1 cellular context compared by ENCODE assay signal in the genomic region with DNA sequence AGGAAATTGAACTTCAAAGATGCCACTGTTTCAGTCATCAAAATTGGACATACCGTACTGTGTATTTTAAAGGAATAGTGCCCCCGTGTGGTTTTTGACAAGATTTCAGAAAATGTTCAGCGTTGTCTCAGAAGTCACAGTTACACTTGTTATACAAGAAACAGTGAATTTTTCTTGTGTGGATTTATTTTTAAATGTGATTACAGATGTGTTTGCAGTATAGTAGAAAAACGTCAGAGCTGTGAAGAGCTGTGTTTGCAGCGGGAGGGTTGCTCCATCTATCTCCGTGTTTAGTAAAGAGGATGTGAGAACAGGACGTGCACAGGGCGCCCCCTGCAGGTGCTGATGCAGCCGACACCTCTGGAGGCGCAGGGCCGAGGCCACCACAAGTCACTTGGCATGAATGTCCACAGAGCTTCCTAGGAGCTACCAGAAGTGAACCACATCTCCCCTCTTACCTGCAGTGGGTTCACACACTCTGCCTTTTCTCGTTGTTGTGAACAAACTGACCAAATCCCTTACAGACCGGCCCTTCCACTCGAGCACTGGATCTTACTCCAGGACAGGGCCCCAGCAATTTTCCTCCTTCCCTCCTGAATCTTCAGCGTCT.
TF ChIP-seq lines count a peak whose summit lies in the region.

No MANE protein-coding gene starts in this region.

TF ChIP-seq in HepG2, 621 proteins besides CTCF, POLR2A, EP300 and RAD21 (continued from another document and continues in another):
- TF ChIP-seq TOPORS (CRISPR knock-in tag; IDR thresholded peaks at IDR 0.05) (no peak), REL (CRISPR knock-in tag; conservative IDR thresholded peaks at IDR 0.05) (no peak), ZSCAN25 (CRISPR knock-in tag; IDR thresholded peaks at IDR 0.05) (peak; percentile 35; the same call in 1 of the 2 replicates), PCBP2 (optimal IDR thresholded peaks at IDR 0.05; ENCODE audit: low read depth, low read length, poor library complexity, severe bottlenecking) (no peak), NKX3-1 (CRISPR knock-in tag; IDR thresholded peaks at IDR 0.05) (no peak), GLI4 (CRISPR knock-in tag; IDR thresholded peaks at IDR 0.05; ENCODE audit: borderline replicate concordance) (no peak), FOXK2 (IDR thresholded peaks at IDR 0.05) (no peak), ZFAT (CRISPR knock-in tag; conservative IDR thresholded peaks at IDR 0.05) (no peak), ZNF660 (CRISPR knock-in tag; IDR thresholded peaks at IDR 0.05; ENCODE audit: borderline replicate concordance, low read depth) (no peak), ATAD3A (CRISPR knock-in tag; IDR thresholded peaks at IDR 0.05) (no peak), IRX3 (CRISPR knock-in tag; IDR thresholded peaks at IDR 0.05; ENCODE audit: borderline replicate concordance, low read depth) (no peak), SP4 (CRISPR knock-in tag; IDR thresholded peaks at IDR 0.05) (no peak), CHD4 (IDR thresholded peaks at IDR 0.05; ENCODE audit: borderline replicate concordance, low read length) (peak; percentile 68; the same call in 1 of the 2 replicates), SUZ12 (IDR thresholded peaks at IDR 0.05; ENCODE audit: low read depth, low read length) (no peak), NR2C2 (CRISPR knock-in tag; IDR thresholded peaks at IDR 0.05; ENCODE audit: borderline replicate concordance) (no peak)
- TF ChIP-seq, protein P1, sequence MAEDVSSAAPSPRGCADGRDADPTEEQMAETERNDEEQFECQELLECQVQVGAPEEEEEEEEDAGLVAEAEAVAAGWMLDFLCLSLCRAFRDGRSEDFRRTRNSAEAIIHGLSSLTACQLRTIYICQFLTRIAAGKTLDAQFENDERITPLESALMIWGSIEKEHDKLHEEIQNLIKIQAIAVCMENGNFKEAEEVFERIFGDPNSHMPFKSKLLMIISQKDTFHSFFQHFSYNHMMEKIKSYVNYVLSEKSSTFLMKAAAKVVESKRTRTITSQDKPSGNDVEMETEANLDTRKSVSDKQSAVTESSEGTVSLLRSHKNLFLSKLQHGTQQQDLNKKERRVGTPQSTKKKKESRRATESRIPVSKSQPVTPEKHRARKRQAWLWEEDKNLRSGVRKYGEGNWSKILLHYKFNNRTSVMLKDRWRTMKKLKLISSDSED (CRISPR knock-in tag; IDR thresholded peaks at IDR 0.05) = no peak
- TF ChIP-seq, protein P2, sequence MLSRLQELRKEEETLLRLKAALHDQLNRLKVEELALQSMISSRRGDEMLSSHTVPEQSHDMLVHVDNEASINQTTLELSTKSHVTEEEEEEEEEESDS (CRISPR knock-in tag; IDR thresholded peaks at IDR 0.05; ENCODE audit: borderline replicate concordance) = 0 out of 2 replicates have a peak, but pooled peaks have one; percentile 67
- TF ChIP-seq, protein P3, sequence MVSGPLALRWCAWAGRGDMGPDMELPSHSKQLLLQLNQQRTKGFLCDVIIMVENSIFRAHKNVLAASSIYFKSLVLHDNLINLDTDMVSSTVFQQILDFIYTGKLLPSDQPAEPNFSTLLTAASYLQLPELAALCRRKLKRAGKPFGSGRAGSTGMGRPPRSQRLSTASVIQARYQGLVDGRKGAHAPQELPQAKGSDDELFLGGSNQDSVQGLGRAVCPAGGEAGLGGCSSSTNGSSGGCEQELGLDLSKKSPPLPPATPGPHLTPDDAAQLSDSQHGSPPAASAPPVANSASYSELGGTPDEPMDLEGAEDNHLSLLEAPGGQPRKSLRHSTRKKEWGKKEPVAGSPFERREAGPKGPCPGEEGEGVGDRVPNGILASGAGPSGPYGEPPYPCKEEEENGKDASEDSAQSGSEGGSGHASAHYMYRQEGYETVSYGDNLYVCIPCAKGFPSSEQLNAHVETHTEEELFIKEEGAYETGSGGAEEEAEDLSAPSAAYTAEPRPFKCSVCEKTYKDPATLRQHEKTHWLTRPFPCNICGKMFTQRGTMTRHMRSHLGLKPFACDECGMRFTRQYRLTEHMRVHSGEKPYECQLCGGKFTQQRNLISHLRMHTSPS (CRISPR knock-in tag; IDR thresholded peaks at IDR 0.05; ENCODE audit: low read depth) = no peak
- TF ChIP-seq, protein P4, sequence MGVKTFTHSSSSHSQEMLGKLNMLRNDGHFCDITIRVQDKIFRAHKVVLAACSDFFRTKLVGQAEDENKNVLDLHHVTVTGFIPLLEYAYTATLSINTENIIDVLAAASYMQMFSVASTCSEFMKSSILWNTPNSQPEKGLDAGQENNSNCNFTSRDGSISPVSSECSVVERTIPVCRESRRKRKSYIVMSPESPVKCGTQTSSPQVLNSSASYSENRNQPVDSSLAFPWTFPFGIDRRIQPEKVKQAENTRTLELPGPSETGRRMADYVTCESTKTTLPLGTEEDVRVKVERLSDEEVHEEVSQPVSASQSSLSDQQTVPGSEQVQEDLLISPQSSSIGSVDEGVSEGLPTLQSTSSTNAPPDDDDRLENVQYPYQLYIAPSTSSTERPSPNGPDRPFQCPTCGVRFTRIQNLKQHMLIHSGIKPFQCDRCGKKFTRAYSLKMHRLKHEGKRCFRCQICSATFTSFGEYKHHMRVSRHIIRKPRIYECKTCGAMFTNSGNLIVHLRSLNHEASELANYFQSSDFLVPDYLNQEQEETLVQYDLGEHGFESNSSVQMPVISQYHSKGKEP (CRISPR knock-in tag; IDR thresholded peaks at IDR 0.05) = no peak
- TF ChIP-seq, protein P5, sequence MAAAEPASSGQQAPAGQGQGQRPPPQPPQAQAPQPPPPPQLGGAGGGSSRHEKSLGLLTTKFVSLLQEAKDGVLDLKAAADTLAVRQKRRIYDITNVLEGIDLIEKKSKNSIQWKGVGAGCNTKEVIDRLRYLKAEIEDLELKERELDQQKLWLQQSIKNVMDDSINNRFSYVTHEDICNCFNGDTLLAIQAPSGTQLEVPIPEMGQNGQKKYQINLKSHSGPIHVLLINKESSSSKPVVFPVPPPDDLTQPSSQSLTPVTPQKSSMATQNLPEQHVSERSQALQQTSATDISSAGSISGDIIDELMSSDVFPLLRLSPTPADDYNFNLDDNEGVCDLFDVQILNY (CRISPR knock-in tag; conservative IDR thresholded peaks at IDR 0.05) = no peak
- TF ChIP-seq, protein P6, sequence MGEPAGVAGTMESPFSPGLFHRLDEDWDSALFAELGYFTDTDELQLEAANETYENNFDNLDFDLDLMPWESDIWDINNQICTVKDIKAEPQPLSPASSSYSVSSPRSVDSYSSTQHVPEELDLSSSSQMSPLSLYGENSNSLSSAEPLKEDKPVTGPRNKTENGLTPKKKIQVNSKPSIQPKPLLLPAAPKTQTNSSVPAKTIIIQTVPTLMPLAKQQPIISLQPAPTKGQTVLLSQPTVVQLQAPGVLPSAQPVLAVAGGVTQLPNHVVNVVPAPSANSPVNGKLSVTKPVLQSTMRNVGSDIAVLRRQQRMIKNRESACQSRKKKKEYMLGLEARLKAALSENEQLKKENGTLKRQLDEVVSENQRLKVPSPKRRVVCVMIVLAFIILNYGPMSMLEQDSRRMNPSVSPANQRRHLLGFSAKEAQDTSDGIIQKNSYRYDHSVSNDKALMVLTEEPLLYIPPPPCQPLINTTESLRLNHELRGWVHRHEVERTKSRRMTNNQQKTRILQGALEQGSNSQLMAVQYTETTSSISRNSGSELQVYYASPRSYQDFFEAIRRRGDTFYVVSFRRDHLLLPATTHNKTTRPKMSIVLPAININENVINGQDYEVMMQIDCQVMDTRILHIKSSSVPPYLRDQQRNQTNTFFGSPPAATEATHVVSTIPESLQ (CRISPR knock-in tag; conservative IDR thresholded peaks at IDR 0.05) = no peak
- TF ChIP-seq, protein P7, sequence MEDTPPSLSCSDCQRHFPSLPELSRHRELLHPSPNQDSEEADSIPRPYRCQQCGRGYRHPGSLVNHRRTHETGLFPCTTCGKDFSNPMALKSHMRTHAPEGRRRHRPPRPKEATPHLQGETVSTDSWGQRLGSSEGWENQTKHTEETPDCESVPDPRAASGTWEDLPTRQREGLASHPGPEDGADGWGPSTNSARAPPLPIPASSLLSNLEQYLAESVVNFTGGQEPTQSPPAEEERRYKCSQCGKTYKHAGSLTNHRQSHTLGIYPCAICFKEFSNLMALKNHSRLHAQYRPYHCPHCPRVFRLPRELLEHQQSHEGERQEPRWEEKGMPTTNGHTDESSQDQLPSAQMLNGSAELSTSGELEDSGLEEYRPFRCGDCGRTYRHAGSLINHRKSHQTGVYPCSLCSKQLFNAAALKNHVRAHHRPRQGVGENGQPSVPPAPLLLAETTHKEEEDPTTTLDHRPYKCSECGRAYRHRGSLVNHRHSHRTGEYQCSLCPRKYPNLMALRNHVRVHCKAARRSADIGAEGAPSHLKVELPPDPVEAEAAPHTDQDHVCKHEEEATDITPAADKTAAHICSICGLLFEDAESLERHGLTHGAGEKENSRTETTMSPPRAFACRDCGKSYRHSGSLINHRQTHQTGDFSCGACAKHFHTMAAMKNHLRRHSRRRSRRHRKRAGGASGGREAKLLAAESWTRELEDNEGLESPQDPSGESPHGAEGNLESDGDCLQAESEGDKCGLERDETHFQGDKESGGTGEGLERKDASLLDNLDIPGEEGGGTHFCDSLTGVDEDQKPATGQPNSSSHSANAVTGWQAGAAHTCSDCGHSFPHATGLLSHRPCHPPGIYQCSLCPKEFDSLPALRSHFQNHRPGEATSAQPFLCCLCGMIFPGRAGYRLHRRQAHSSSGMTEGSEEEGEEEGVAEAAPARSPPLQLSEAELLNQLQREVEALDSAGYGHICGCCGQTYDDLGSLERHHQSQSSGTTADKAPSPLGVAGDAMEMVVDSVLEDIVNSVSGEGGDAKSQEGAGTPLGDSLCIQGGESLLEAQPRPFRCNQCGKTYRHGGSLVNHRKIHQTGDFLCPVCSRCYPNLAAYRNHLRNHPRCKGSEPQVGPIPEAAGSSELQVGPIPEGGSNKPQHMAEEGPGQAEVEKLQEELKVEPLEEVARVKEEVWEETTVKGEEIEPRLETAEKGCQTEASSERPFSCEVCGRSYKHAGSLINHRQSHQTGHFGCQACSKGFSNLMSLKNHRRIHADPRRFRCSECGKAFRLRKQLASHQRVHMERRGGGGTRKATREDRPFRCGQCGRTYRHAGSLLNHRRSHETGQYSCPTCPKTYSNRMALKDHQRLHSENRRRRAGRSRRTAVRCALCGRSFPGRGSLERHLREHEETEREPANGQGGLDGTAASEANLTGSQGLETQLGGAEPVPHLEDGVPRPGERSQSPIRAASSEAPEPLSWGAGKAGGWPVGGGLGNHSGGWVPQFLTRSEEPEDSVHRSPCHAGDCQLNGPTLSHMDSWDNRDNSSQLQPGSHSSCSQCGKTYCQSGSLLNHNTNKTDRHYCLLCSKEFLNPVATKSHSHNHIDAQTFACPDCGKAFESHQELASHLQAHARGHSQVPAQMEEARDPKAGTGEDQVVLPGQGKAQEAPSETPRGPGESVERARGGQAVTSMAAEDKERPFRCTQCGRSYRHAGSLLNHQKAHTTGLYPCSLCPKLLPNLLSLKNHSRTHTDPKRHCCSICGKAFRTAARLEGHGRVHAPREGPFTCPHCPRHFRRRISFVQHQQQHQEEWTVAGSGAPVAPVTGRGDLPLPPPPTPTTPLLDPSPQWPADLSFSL (CRISPR knock-in tag; IDR thresholded peaks at IDR 0.05) = no peak
- TF ChIP-seq, protein P8, sequence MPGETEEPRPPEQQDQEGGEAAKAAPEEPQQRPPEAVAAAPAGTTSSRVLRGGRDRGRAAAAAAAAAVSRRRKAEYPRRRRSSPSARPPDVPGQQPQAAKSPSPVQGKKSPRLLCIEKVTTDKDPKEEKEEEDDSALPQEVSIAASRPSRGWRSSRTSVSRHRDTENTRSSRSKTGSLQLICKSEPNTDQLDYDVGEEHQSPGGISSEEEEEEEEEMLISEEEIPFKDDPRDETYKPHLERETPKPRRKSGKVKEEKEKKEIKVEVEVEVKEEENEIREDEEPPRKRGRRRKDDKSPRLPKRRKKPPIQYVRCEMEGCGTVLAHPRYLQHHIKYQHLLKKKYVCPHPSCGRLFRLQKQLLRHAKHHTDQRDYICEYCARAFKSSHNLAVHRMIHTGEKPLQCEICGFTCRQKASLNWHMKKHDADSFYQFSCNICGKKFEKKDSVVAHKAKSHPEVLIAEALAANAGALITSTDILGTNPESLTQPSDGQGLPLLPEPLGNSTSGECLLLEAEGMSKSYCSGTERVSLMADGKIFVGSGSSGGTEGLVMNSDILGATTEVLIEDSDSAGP (CRISPR knock-in tag; IDR thresholded peaks at IDR 0.05; ENCODE audit: borderline replicate concordance) = peak; percentile 17; the same call in 1 of the 2 replicates
- TF ChIP-seq, protein P9, sequence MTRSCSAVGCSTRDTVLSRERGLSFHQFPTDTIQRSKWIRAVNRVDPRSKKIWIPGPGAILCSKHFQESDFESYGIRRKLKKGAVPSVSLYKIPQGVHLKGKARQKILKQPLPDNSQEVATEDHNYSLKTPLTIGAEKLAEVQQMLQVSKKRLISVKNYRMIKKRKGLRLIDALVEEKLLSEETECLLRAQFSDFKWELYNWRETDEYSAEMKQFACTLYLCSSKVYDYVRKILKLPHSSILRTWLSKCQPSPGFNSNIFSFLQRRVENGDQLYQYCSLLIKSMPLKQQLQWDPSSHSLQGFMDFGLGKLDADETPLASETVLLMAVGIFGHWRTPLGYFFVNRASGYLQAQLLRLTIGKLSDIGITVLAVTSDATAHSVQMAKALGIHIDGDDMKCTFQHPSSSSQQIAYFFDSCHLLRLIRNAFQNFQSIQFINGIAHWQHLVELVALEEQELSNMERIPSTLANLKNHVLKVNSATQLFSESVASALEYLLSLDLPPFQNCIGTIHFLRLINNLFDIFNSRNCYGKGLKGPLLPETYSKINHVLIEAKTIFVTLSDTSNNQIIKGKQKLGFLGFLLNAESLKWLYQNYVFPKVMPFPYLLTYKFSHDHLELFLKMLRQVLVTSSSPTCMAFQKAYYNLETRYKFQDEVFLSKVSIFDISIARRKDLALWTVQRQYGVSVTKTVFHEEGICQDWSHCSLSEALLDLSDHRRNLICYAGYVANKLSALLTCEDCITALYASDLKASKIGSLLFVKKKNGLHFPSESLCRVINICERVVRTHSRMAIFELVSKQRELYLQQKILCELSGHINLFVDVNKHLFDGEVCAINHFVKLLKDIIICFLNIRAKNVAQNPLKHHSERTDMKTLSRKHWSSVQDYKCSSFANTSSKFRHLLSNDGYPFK (CRISPR knock-in tag; IDR thresholded peaks at IDR 0.05; ENCODE audit: borderline replicate concordance) = no peak
- TF ChIP-seq, protein P10, sequence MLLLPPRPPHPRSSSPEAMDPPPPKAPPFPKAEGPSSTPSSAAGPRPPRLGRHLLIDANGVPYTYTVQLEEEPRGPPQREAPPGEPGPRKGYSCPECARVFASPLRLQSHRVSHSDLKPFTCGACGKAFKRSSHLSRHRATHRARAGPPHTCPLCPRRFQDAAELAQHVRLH (CRISPR knock-in tag; IDR thresholded peaks at IDR 0.05; ENCODE audit: borderline replicate concordance, low read depth) = no peak; the same call in 1 of the 2 replicates
- TF ChIP-seq, protein P11, sequence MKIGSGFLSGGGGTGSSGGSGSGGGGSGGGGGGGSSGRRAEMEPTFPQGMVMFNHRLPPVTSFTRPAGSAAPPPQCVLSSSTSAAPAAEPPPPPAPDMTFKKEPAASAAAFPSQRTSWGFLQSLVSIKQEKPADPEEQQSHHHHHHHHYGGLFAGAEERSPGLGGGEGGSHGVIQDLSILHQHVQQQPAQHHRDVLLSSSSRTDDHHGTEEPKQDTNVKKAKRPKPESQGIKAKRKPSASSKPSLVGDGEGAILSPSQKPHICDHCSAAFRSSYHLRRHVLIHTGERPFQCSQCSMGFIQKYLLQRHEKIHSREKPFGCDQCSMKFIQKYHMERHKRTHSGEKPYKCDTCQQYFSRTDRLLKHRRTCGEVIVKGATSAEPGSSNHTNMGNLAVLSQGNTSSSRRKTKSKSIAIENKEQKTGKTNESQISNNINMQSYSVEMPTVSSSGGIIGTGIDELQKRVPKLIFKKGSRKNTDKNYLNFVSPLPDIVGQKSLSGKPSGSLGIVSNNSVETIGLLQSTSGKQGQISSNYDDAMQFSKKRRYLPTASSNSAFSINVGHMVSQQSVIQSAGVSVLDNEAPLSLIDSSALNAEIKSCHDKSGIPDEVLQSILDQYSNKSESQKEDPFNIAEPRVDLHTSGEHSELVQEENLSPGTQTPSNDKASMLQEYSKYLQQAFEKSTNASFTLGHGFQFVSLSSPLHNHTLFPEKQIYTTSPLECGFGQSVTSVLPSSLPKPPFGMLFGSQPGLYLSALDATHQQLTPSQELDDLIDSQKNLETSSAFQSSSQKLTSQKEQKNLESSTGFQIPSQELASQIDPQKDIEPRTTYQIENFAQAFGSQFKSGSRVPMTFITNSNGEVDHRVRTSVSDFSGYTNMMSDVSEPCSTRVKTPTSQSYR (CRISPR knock-in tag; IDR thresholded peaks at IDR 0.05; ENCODE audit: borderline replicate concordance) = no peak
